1 cellular context compared by ENCODE assay signal in genomic region chr16:4957720-4958509, GRCh38.
TF ChIP-seq lines count a peak whose summit lies in the region.

TSS of gene SEC14L5 (plus strand) at chr16:4958330. CDS start at chr16:4959324, 994 bp downstream.

TF ChIP-seq in K562, 482 proteins besides CTCF, POLR2A, EP300 and RAD21 (continued from another document and continues in another):
- TF ChIP-seq ZBTB49 (CRISPR knock-in tag; IDR thresholded peaks at IDR 0.05; ENCODE audit: borderline replicate concordance): no peak
- no peak for TF ChIP-seq ZNF347 (CRISPR knock-in tag; IDR thresholded peaks at IDR 0.05; ENCODE audit: low read depth)
- no peak for TF ChIP-seq ZNF280B (CRISPR knock-in tag; IDR thresholded peaks at IDR 0.05)
- no peak for TF ChIP-seq TCF3 (CRISPR knock-in tag; IDR thresholded peaks at IDR 0.05)
- TF ChIP-seq FOSL1 (tag; conservative IDR thresholded peaks at IDR 0.05): no peak
- no peak for TF ChIP-seq ZNF449 (CRISPR knock-in tag; IDR thresholded peaks at IDR 0.05)
- no peak for TF ChIP-seq ATF3 (IDR thresholded peaks at IDR 0.05)
- no peak for TF ChIP-seq ATF3 (CRISPR knock-in tag; conservative IDR thresholded peaks at IDR 0.05)
- peak; percentile 32; the same call in 1 of the 2 replicates for TF ChIP-seq PHF8 (IDR thresholded peaks at IDR 0.05; ENCODE audit: borderline replicate concordance, low read length)
- no peak for TF ChIP-seq ZSCAN29 (IDR thresholded peaks at IDR 0.05)
- 0 out of 4 replicates have a peak, but pooled peaks of 1 of the 2 experiments have one; percentile 17 for TF ChIP-seq FOXA3 (CRISPR knock-in tag; conservative IDR thresholded peaks at IDR 0.05 in 1 of 2, IDR thresholded peaks at IDR 0.05 in 1 of 2)
- no peak for TF ChIP-seq OTX1 (CRISPR knock-in tag; IDR thresholded peaks at IDR 0.05)
- TF ChIP-seq ZFPM2 (CRISPR knock-in tag; IDR thresholded peaks at IDR 0.05): no peak
- TF ChIP-seq ZBTB7A (IDR thresholded peaks at IDR 0.05; ENCODE audit: borderline replicate concordance, control insufficient read depth, low read depth, low read length): peak; percentile 79; the same call in 1 of the 2 replicates
- TF ChIP-seq ZEB2 (IDR thresholded peaks at IDR 0.05): 0 out of 2 replicates have a peak, but pooled peaks have one; percentile 33
- 0 out of 2 replicates have a peak, but pooled peaks have one; percentile 36 for TF ChIP-seq ETS1 (conservative IDR thresholded peaks at IDR 0.05; ENCODE audit: control insufficient read depth, low read depth, low read length)
- 0 out of 2 replicates have a peak, but pooled peaks have one; percentile 56 for TF ChIP-seq XRCC5 (IDR thresholded peaks at IDR 0.05; ENCODE audit: low read depth, low read length)
- TF ChIP-seq CTBP1 (IDR thresholded peaks at IDR 0.05; ENCODE audit: borderline replicate concordance): peak; percentile 29; the same call in 1 of the 2 replicates
- TF ChIP-seq RREB1 (CRISPR knock-in tag; IDR thresholded peaks at IDR 0.05): no peak
- TF ChIP-seq CCNT2 (IDR thresholded peaks at IDR 0.05; ENCODE audit: borderline replicate concordance, extremely low read depth, insufficient read length, low read depth, low read length): peak; percentile 32
- TF ChIP-seq ZNF311 (CRISPR knock-in tag; IDR thresholded peaks at IDR 0.05): no peak
- peak; percentile 85 for TF ChIP-seq ZNF263 (CRISPR knock-in tag; IDR thresholded peaks at IDR 0.05; ENCODE audit: borderline replicate concordance)
- TF ChIP-seq SAP30 (IDR thresholded peaks at IDR 0.05; ENCODE audit: borderline replicate concordance, insufficient read depth, low read depth, low read length, poor library complexity, severe bottlenecking): peak; percentile 35
- TF ChIP-seq NCOA6 (IDR thresholded peaks at IDR 0.05): no peak
- no peak for TF ChIP-seq GTF2F1 (IDR thresholded peaks at IDR 0.05; ENCODE audit: low read depth, low read length)
- no peak for TF ChIP-seq E2F1 (CRISPR knock-in tag; IDR thresholded peaks at IDR 0.05)
- TF ChIP-seq DACH1 (IDR thresholded peaks at IDR 0.05; ENCODE audit: partially characterized antibody): peak; percentile 17
- TF ChIP-seq CREB3 (tag; conservative IDR thresholded peaks at IDR 0.05; ENCODE audit: low read depth): no peak
- no peak for TF ChIP-seq KAT8 (IDR thresholded peaks at IDR 0.05; ENCODE audit: low read depth)
- no peak for TF ChIP-seq ZNF583 (CRISPR knock-in tag; IDR thresholded peaks at IDR 0.05)
- TF ChIP-seq HNRNPUL1 (IDR thresholded peaks at IDR 0.05; ENCODE audit: low read length): no peak
- TF ChIP-seq ZHX1 (conservative IDR thresholded peaks at IDR 0.05; ENCODE audit: low read length): no peak
- TF ChIP-seq CREM (IDR thresholded peaks at IDR 0.05; ENCODE audit: low read depth): no peak
- TF ChIP-seq XRCC3 (IDR thresholded peaks at IDR 0.05): no peak
- TF ChIP-seq STAG1 (CRISPR knock-in tag; IDR thresholded peaks at IDR 0.05; ENCODE audit: borderline replicate concordance): no peak
- TF ChIP-seq NR2C2 (CRISPR knock-in tag; IDR thresholded peaks at IDR 0.05): 0 out of 2 replicates have a peak, but pooled peaks have one; percentile 13
- TF ChIP-seq NR2C2 (tag; IDR thresholded peaks at IDR 0.05): no peak
- TF ChIP-seq SIRT6 (IDR thresholded peaks at IDR 0.05; ENCODE audit: low read depth, low read length): no peak
- TF ChIP-seq POLR3G (IDR thresholded peaks at IDR 0.05; ENCODE audit: extremely low read depth, insufficient read length, insufficient replicate concordance): no peak
- TF ChIP-seq TFE3 (CRISPR knock-in tag; IDR thresholded peaks at IDR 0.05): no peak
- peak; percentile 33; the same call in 1 of the 2 replicates for TF ChIP-seq RB1 (IDR thresholded peaks at IDR 0.05; ENCODE audit: low read depth)
- no peak for TF ChIP-seq ZNF197 (CRISPR knock-in tag; IDR thresholded peaks at IDR 0.05; ENCODE audit: low read depth)
- no peak for TF ChIP-seq DPF2 (IDR thresholded peaks at IDR 0.05)
